ENCODE assay signal across 23 cellular contexts in the genomic region with DNA sequence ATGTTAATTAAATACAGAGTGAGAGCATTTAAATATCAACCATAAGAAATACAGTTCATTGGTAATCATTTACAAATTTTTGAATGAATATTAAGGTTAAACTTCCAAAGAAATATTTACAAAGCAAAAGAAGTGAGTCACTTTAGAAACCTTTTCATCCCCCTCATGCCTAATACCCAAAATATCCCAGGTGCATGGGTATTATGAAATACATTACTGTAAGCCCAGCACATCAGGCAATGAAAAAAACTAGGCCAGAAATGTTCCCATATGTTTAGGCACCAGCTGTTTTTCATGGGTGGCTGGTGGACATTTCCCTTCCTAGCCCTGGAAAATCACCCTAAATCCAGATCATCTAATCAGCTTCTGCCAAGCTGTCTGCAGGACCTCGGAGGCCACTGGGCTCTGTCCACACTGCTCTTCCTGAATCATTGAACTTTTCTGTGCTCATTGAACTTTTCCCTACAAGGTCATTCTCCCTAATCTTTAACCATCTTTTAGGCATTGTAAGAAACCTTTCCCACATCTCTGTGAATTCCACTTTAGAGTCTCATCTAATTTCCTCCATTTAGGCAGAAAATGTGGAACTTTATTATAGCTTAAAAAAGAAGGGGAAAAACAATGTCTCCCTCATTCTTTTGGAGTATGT.
DNase-seq lines count a peak whose midpoint lies in the region; ATAC-seq, FAIRE-seq and TF ChIP-seq lines count a peak whose summit lies in the region.
"Had no signal": no experiment of that assay in that cellular context is flagged by ENCODE, and none has a peak within 500 bp of the region (broad histone marks: within the 10 kb centered on the region; RNA-seq: fewer than 3 reads in every experiment).

No MANE protein-coding gene starts in this region.

- H3K36me3 ChIP-seq in breast epithelium (no peaks in the 10 kb centered on the region), mammary epithelial cell (ENCODE audit: insufficient read depth, low read length) (no peaks in the 10 kb centered on the region), gastroesophageal sphincter (no peaks in the 10 kb centered on the region)
- H3K36me3 ChIP-seq: MG63, SJSA1 had no signal

- no peak for ATAC-seq in gastroesophageal sphincter
- ATAC-seq in HG02981 (IDR thresholded peaks at IDR 0.05; ENCODE audit: unreplicated experiment), result no peak

- in situ Hi-C loops in mammary epithelial cell (cut with MboI; ENCODE audit: low sequenced_read_pairs in 2 of 2), result no loop called here

- peak; percentile 33 for DNase-seq in MCF 10A (ENCODE audit: unreplicated experiment)
- DNase-seq in breast epithelium (ENCODE audit: low spot score in 2 of 2), result no peak
- DNase-seq in mammary epithelial cell, result peak; percentile 24
- DNase-seq in posterior vena cava (ENCODE audit: low spot score), result no peak
- no peak for DNase-seq in globus pallidus (ENCODE audit: low spot score)
- DNase-seq: AML-193, Calu3, DMS79 treated with DMSO at 0.1 percent for 48 hours, KG1, MG63, NCI-H1105, NCI-H187 treated with DMSO at 0.1 percent for 48 hours, NCI-H446 treated with DMSO at 0.1 percent for 48 hours, NCI-H774 had no signal

- no peaks in the 10 kb centered on the region for H4K20me1 ChIP-seq in mammary epithelial cell (ENCODE audit: insufficient read depth, low read length)

- H3K36me3 Mint-ChIP-seq in MCF 10A (ENCODE audit: insufficient read depth, unreplicated experiment), result no peaks in the 10 kb centered on the region

- H3K4me1 ChIP-seq in breast epithelium (peaks cover 0 to 5% of the 10 kb centered on the region in 2 donors), mammary epithelial cell (ENCODE audit: insufficient read depth, low read length) (peaks cover 10% of the 10 kb centered on the region), gastroesophageal sphincter (no peaks in the 10 kb centered on the region)
- H3K4me1 ChIP-seq: SJSA1 had no signal

- H3K4me2 ChIP-seq in mammary epithelial cell (ENCODE audit: insufficient read depth, low read depth, low read length), result no peak overlapping the region

- no peaks in the 10 kb centered on the region for H3K79me2 ChIP-seq in mammary epithelial cell (ENCODE audit: insufficient read depth, low read length)

- H3K4me3 ChIP-seq in breast epithelium (no peak overlapping the region), mammary epithelial cell (replicated peaks in 1 of 3; ENCODE audit: insufficient read depth in 1 of 3, low read depth in 2 of 3, low read length in 3 of 3) (no peak overlapping the region), gastroesophageal sphincter (no peak overlapping the region)
- H3K4me3 ChIP-seq: MG63, SJSA1 had no signal

- TF ChIP-seq CTCF in MCF 10A (IDR thresholded peaks at IDR 0.05; ENCODE audit: unreplicated experiment) (no peak), breast epithelium (IDR thresholded peaks at IDR 0.05) (no peak), mammary epithelial cell (conservative IDR thresholded peaks at IDR 0.05 in 1 of 2, IDR thresholded peaks at IDR 0.05 in 1 of 2; ENCODE audit: extremely low read depth in 1 of 2, insufficient read depth in 1 of 2, low read depth in 1 of 2, low read length in 2 of 2) (no peak), gastroesophageal sphincter (IDR thresholded peaks at IDR 0.05) (no peak)

- peaks cover 14% of the 10 kb centered on the region for H3K4me1 Mint-ChIP-seq in MCF 10A (ENCODE audit: insufficient read depth, unreplicated experiment)

- no peaks in the 10 kb centered on the region for H3K27me3 Mint-ChIP-seq in MCF 10A (ENCODE audit: insufficient read depth, unreplicated experiment)

- FAIRE-seq in islet of Langerhans (lab: Jason Lieb, UNC), result peak; percentile 27
- FAIRE-seq: G401.6, GM12891, GM19239, H1 had no signal

- BruUV-seq in MCF 10A (replicated peaks; lab: Mats Ljungman, UMichigan) (no TSS peak), mammary epithelial cell (replicated peaks; lab: Mats Ljungman, UMichigan) (no TSS peak)

- no peak overlapping the region for H2AFZ ChIP-seq in mammary epithelial cell (ENCODE audit: low read depth, low read length)

- intact Hi-C loops in MCF 10A (cut with micrococcal nuclease) (no loop called here), breast epithelium (cut with DNase I; ENCODE audit: low total_unique reads) (no loop called here), mammary epithelial cell (cut with micrococcal nuclease) (no loop called here), posterior vena cava (cut with DNase I) (no loop called here)

- CTCF ChIA-PET in MCF 10A (lab: Yijun Ruan, JAX) (interaction anchor here (0.6 to 1.8 kb wide), 3 partner anchors 12 to 27 kb away, joined by 3 to 6 read pairs (median 4); no protein-coding TSS in a partner anchor), mammary epithelial cell (lab: Charles Lee; ENCODE audit: low non-redundant PET) (no interaction called here)

- H3K27ac Mint-ChIP-seq in MCF 10A (ENCODE audit: low read depth, unreplicated experiment), result no peak overlapping the region

- no peak overlapping the region for H3K4me3 Mint-ChIP-seq in MCF 10A (ENCODE audit: unreplicated experiment)

- TF ChIP-seq EP300 in gastroesophageal sphincter (IDR thresholded peaks at IDR 0.05), result no peak

- H3K9me3 ChIP-seq in breast epithelium (no peaks in the 10 kb centered on the region), mammary epithelial cell (replicated peaks; ENCODE audit: insufficient read depth, low read length) (no peaks in the 10 kb centered on the region), gastroesophageal sphincter (no peaks in the 10 kb centered on the region)
- H3K9me3 ChIP-seq: MG63, SJSA1 had no signal

- H3K27ac ChIP-seq in breast epithelium, result no peak overlapping the region
- H3K27ac ChIP-seq in mammary epithelial cell (ENCODE audit: insufficient read depth, low read depth, low read length), result no peak overlapping the region
- no peak overlapping the region for H3K27ac ChIP-seq in gastroesophageal sphincter
- H3K27ac ChIP-seq: HL-60, SJSA1 had no signal

- POLR2A ChIA-PET in MCF 10A (lab: Yijun Ruan, JAX), result interaction anchor here (0.5 to 1.1 kb wide), 3 partner anchors 15 to 401 kb away, joined by 3 to 5 read pairs (median 3); no protein-coding TSS in a partner anchor

- dilution Hi-C loops in mammary epithelial cell (cut with HindIII; ENCODE audit: low sequenced_read_pairs), result no loop called here

- TF ChIP-seq POLR2A in breast epithelium (IDR thresholded peaks at IDR 0.05), result no peak
- no peak for TF ChIP-seq POLR2A in gastroesophageal sphincter (IDR thresholded peaks at IDR 0.05)

- WGBS in mammary epithelial cell (ENCODE audit: low coverage, missing lambda C conversion rate), result 100% methylated on average over 1 of the region's 1 CpG
- 27% methylated on average over 1 of the region's 1 CpG; no CpG with 5 or more reads in 1 of the 2 donors for WGBS in gastroesophageal sphincter (ENCODE audit: low coverage in 1 of 2), 2 donors

- no peak overlapping the region for H3K9ac ChIP-seq in mammary epithelial cell (ENCODE audit: insufficient read depth, low read length)

- H3K27me3 ChIP-seq in breast epithelium, result no peaks in the 10 kb centered on the region
- H3K27me3 ChIP-seq in mammary epithelial cell (ENCODE audit: insufficient read depth, low read length), result no peaks in the 10 kb centered on the region
- no peaks in the 10 kb centered on the region for H3K27me3 ChIP-seq in gastroesophageal sphincter
- H3K27me3 ChIP-seq: MG63 had no signal

- no peaks in the 10 kb centered on the region for H3K9me3 Mint-ChIP-seq in MCF 10A (ENCODE audit: unreplicated experiment)

Comparison
In these comparisons a context has a peak if more than half of its experiments do, and no peak if none do; other contexts are left out.
1. DNase-seq: peak in MCF 10A (single experiment) and mammary epithelial cell (single experiment); none in breast epithelium (0 of 2), posterior vena cava (single experiment) and globus pallidus (single experiment).